In the genomic region with DNA sequence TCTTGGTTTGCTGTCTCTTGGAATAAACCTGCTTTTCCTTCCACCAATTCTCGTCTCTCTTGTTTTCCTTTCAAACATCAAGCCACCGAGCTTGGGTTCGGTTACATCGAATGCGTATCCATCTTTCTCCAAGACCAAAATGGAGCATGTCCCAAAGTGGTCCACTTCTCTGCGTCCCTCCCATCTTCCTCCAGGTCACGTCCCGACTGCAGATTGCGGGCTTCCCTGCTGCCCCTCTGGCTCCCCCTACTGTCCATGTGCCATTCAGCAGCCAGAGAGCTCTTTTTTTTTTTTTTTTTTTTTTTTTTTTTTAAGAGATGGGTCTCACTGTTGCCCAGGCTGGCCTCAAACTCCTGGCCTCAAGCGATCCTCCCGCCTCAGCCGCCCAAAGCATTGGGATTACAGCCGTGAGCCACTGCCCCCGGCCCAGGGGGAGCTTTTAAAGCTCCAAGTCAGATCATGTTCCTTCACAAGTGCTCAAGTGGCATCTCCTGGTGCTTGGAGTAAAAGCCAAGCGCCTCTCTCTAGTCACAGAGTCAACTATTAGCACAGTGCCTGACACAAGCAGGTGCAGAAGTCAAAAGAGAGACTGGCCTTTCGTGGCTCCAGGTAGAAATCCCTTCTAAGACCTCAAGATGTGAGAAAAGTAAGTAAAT, we compare ENCODE assay signal across 8 cellular contexts. TPM values are rescaled to one million over a fixed set of nuclear protein-coding genes. Genes with fewer than 3 reads are reported as not detected.
DNase-seq lines count a peak whose midpoint lies in the region; TF ChIP-seq lines count a peak whose summit lies in the region.

No MANE protein-coding gene starts in this region.

- H3K36me3 ChIP-seq in GM23248 (ENCODE audit: low read depth) (no peaks in the 10 kb centered on the region), OCI-LY1 (ENCODE audit: insufficient read depth, low read length) (no peaks in the 10 kb centered on the region), esophagus muscularis mucosa (peaks cover under 1 to 47% (median 24%) of the 10 kb centered on the region in 4 donors), neural progenitor cell (no peaks in the 10 kb centered on the region), suprapubic skin (peaks cover 34% of the 10 kb centered on the region)

- peak; percentile 16 to 37 for DNase-seq in AML-193 (lab: John Stamatoyannopoulos, UW)
- peak; percentile 79 for DNase-seq in GM23248
- peak; percentile 54 for DNase-seq in activated T-cell treated with anti-CD3 and anti-CD28 coated beads for 1 hour (ENCODE audit: low read depth)
- DNase-seq in esophagus muscularis mucosa (ENCODE audit: extremely low spot score), result no peak
- peak; percentile 86 for DNase-seq in neural progenitor cell (ENCODE audit: low spot score)
- DNase-seq in suprapubic skin (ENCODE audit: low spot score in 2 of 2), result peak in 1 of 2 donors; percentile 76
- no peak for DNase-seq in COR-L47 (lab: John Stamatoyannopoulos, UW)

- no peaks in the 10 kb centered on the region for H3K36me3 Mint-ChIP-seq in neural progenitor cell

- H3K79me2 ChIP-seq in GM23248 (ENCODE audit: insufficient read depth), result no peaks in the 10 kb centered on the region
- no peaks in the 10 kb centered on the region for H3K79me2 ChIP-seq in OCI-LY1 (ENCODE audit: insufficient read depth, low read length)
- H3K79me2 ChIP-seq in neural progenitor cell (ENCODE audit: low read depth), result no peaks in the 10 kb centered on the region

- H3K4me3 Mint-ChIP-seq in neural progenitor cell, result no peak overlapping the region

- H3K27ac Mint-ChIP-seq in neural progenitor cell, result no peak overlapping the region

- peak overlapping the region; percentile 60; the same call in 1 of the 2 replicates for H2AFZ ChIP-seq in GM23248
- H2AFZ ChIP-seq in OCI-LY1 (ENCODE audit: low read length), result no peak overlapping the region
- H2AFZ ChIP-seq in neural progenitor cell (replicated peaks), result peak overlapping the region; percentile 67

- 16 to 17% methylated on average over 16 of the region's 16 CpGs for WGBS in GM23248 (ENCODE audit: low coverage in 1 of 2, low lambda C conversion rate in 2 of 2, missing lambda C conversion rate in 2 of 2), 2 experiments
- 16% methylated on average over 16 of the region's 16 CpGs for WGBS in esophagus muscularis mucosa
- 19% methylated on average over 16 of the region's 16 CpGs for WGBS in suprapubic skin

- peak; percentile 77 for TF ChIP-seq CTCF in OCI-LY1 (IDR thresholded peaks at IDR 0.05; ENCODE audit: low read length)
- TF ChIP-seq CTCF in esophagus muscularis mucosa (IDR thresholded peaks at IDR 0.05), result peak; percentile 49 to 67 (median 54)
- peak; percentile 71 for TF ChIP-seq CTCF in neural progenitor cell (IDR thresholded peaks at IDR 0.05)
- peak; percentile 39 to 61 for TF ChIP-seq CTCF in suprapubic skin (IDR thresholded peaks at IDR 0.05)

- H3K27ac ChIP-seq in GM23248, result no peak overlapping the region
- no peak overlapping the region for H3K27ac ChIP-seq in OCI-LY1 (ENCODE audit: low read depth, low read length, poor library complexity, severe bottlenecking)
- no peak overlapping the region for H3K27ac ChIP-seq in esophagus muscularis mucosa (replicated peaks in 1 of 4)
- no peak overlapping the region for H3K27ac ChIP-seq in neural progenitor cell
- H3K27ac ChIP-seq in suprapubic skin, result no peak overlapping the region

- no peak overlapping the region for H3K4me3 ChIP-seq in GM23248
- no peak overlapping the region for H3K4me3 ChIP-seq in OCI-LY1 (ENCODE audit: low read depth, low read length, poor library complexity, severe bottlenecking)
- no peak overlapping the region for H3K4me3 ChIP-seq in esophagus muscularis mucosa
- H3K4me3 ChIP-seq in neural progenitor cell, result no peak overlapping the region
- no peak overlapping the region for H3K4me3 ChIP-seq in suprapubic skin

- H3K27me3 ChIP-seq in GM23248 (replicated peaks; ENCODE audit: insufficient read depth), result no peaks in the 10 kb centered on the region
- H3K27me3 ChIP-seq in OCI-LY1 (ENCODE audit: insufficient read depth, low read length), result peaks cover 3% of the 10 kb centered on the region; the same call in 1 of the 2 replicates
- H3K27me3 ChIP-seq in esophagus muscularis mucosa, result peaks cover 0 to 87% (median under 1%) of the 10 kb centered on the region in 4 donors
- peaks cover 15% of the 10 kb centered on the region for H3K27me3 ChIP-seq in neural progenitor cell
- no peaks in the 10 kb centered on the region for H3K27me3 ChIP-seq in suprapubic skin

- H3K4me2 ChIP-seq in GM23248 (ENCODE audit: unreplicated experiment) (peak overlapping the region; percentile 6), OCI-LY1 (ENCODE audit: low read length) (no peak overlapping the region), neural progenitor cell (peak overlapping the region; percentile 19)

- H3K9me2 ChIP-seq in GM23248 (ENCODE audit: insufficient read depth) (no peaks in the 10 kb centered on the region), OCI-LY1 (ENCODE audit: low read depth, low read length) (no peaks in the 10 kb centered on the region)

- TF ChIP-seq EP300 in esophagus muscularis mucosa (IDR thresholded peaks at IDR 0.05) (no peak), suprapubic skin (IDR thresholded peaks at IDR 0.05) (no peak)

- H3K27me3 Mint-ChIP-seq in neural progenitor cell (ENCODE audit: insufficient read depth, low read depth), result peaks cover 26% of the 10 kb centered on the region

- H3F3A ChIP-seq in GM23248 (ENCODE audit: insufficient read depth) (no peaks in the 10 kb centered on the region), OCI-LY1 (ENCODE audit: insufficient read depth, low read length) (no peaks in the 10 kb centered on the region), neural progenitor cell (ENCODE audit: low read depth) (no peaks in the 10 kb centered on the region)

- H4K20me1 ChIP-seq in GM23248 (ENCODE audit: insufficient read depth), result no peaks in the 10 kb centered on the region
- H4K20me1 ChIP-seq in OCI-LY1 (ENCODE audit: insufficient read depth, low read length), result no peaks in the 10 kb centered on the region
- H4K20me1 ChIP-seq in neural progenitor cell (ENCODE audit: low read depth), result no peaks in the 10 kb centered on the region

- TF ChIP-seq POLR2A in esophagus muscularis mucosa (IDR thresholded peaks at IDR 0.05; ENCODE audit: low read depth) (no peak), suprapubic skin (IDR thresholded peaks at IDR 0.05) (no peak)

- intact Hi-C loops in esophagus muscularis mucosa (cut with DNase I), result no loop called here

- peak overlapping the region; percentile 37; the same call in 1 of the 2 replicates for H3K9ac ChIP-seq in GM23248
- H3K9ac ChIP-seq in OCI-LY1 (ENCODE audit: low read length), result no peak overlapping the region
- H3K9ac ChIP-seq in neural progenitor cell, result no peak overlapping the region

- no peaks in the 10 kb centered on the region for H3K9me3 Mint-ChIP-seq in neural progenitor cell

- H3K9me3 ChIP-seq in GM23248 (ENCODE audit: low read depth) (no peaks in the 10 kb centered on the region), OCI-LY1 (ENCODE audit: low read length) (no peaks in the 10 kb centered on the region), esophagus muscularis mucosa (no peaks in the 10 kb centered on the region), neural progenitor cell (ENCODE audit: low read depth) (no peaks in the 10 kb centered on the region), suprapubic skin (no peaks in the 10 kb centered on the region)

- in situ Hi-C loops in GM23248 (cut with MboI), result no loop called here

- peaks cover 4% of the 10 kb centered on the region for H3K4me1 Mint-ChIP-seq in neural progenitor cell

- no peaks in the 10 kb centered on the region for H3K4me1 ChIP-seq in GM23248 (ENCODE audit: insufficient read depth)
- H3K4me1 ChIP-seq in OCI-LY1 (ENCODE audit: insufficient read depth, low read length, severe bottlenecking), result no peaks in the 10 kb centered on the region
- peaks cover 3 to 32% (median 10%) of the 10 kb centered on the region in 4 donors for H3K4me1 ChIP-seq in esophagus muscularis mucosa
- no peaks in the 10 kb centered on the region for H3K4me1 ChIP-seq in neural progenitor cell
- no peaks in the 10 kb centered on the region for H3K4me1 ChIP-seq in suprapubic skin

RNA-seq across cellular contexts. Expression of gene COL5A3, which starts 10.0 kb away (rescaled TPM):
- 22.8 and 26.8 TPM in 2 replicates for total RNA-seq in GM23248 (2014; rRNA removed; shearing (Covaris generic))
- polyA plus RNA-seq in GM23248 (2016; fragmentation: Nextera tagmentation; extraction: Ambion mirVana), result 4.1 and 4.2 TPM in 2 replicates
- total RNA-seq in esophagus muscularis mucosa (10 to 100 TPM; 12.9 to 29.1 (median 19.5) TPM), neural progenitor cell (ENCODE audit: low replicate concordance) (0.15 TPM in 1 of 2 replicates, not detected in the other), suprapubic skin (10 to 100 TPM; 13.4 to 30.6 (median 18.8) TPM)

RNA-seq across cellular contexts. Expression of gene RDH8, which starts 13.0 kb away (rescaled TPM):
- total RNA-seq in GM23248 (2014; rRNA removed; shearing (Covaris generic)), result 0.97 TPM in 1 of 2 replicates, not detected in the other
- polyA plus RNA-seq in GM23248 (2016; fragmentation: Nextera tagmentation; extraction: Ambion mirVana), result 0.19 TPM in 1 of 2 replicates, not detected in the other
- total RNA-seq in esophagus muscularis mucosa (not detected), neural progenitor cell (ENCODE audit: low replicate concordance) (not detected in 2 replicates), suprapubic skin (not detected)

Comparison
In these comparisons a context has a peak if more than half of its experiments do, and no peak if none do; other contexts are left out.
1. DNase-seq: peak in AML-193 (2 of 2), GM23248 (single experiment), activated T-cell treated with anti-CD3 and anti-CD28 coated beads for 1 hour (single experiment) and neural progenitor cell (single experiment); none in esophagus muscularis mucosa (single experiment) and COR-L47 (single experiment).
2. RNA of gene COL5A3, which starts 10.0 kb away (total RNA-seq): 22.8 to 26.8 TPM in GM23248, 13.4 to 30.6 TPM in suprapubic skin and 12.9 to 29.1 TPM in esophagus muscularis mucosa; 0.15 TPM in neural progenitor cell; every median in the first group is over 10 times any median in the second.
3. Peak in every context shown above with its lines, with median percentiles within 50 percentile points of each other: CTCF ChIP-seq.